ENCODE assay signal across 33 cellular contexts in genomic region chr2:108222261-108222660, GRCh38. TPM values are rescaled to one million over a fixed set of nuclear protein-coding genes. Genes with fewer than 3 reads are reported as not detected.
"Had no signal": no experiment of that assay in that cellular context is flagged by ENCODE, and none has a peak within 500 bp of the region (broad histone marks: within the 10 kb centered on the region; RNA-seq: fewer than 3 reads in every experiment).

No MANE protein-coding gene starts in this region.

- FAIRE-seq: bronchial epithelial cell, TTC549 had no signal

- H3K27me3 ChIP-seq: ascending aorta, cardiac muscle cell had no signal

- DNase-seq: activated CD4-positive, alpha-beta memory T cell treated with anti-CD3 and anti-CD28 coated beads, Interleukin-2, amount 10 ng/mL, durations not matched to agents 7 days and 5 days; activated CD4-positive, alpha-beta T cell treated with anti-CD3 and anti-CD28 coated beads for 1 hour; activated CD4-positive, alpha-beta T cell treated with anti-CD3 and anti-CD28 coated beads for 36 hours; activated CD4-positive, alpha-beta T cell treated with anti-CD3 and anti-CD28 coated beads for 48 hours; activated CD4-positive, alpha-beta T cell treated with anti-CD3 and anti-CD28 coated beads, Interleukin-2, amount 10 ng/mL, durations not matched to agents 7 days and 5 days; activated CD4-positive, alpha-beta T cell treated with anti-CD3 and anti-CD28 coated beads, Interleukin-2, amount 50 U/mL, for 48 hours; activated CD4-positive, CD25-positive, alpha-beta regulatory T cell; activated CD8-positive, alpha-beta memory T cell treated with anti-CD3 and anti-CD28 coated beads for 24 hours; activated CD8-positive, alpha-beta memory T cell treated with anti-CD3 and anti-CD28 coated beads, Interleukin-2, amount 10 ng/mL, durations not matched to agents 7 days and 5 days; activated CD8-positive, alpha-beta memory T cell treated with anti-CD3 and anti-CD28 coated beads, Interleukin-2, amount 50 U/mL, for 48 hours; activated CD8-positive, alpha-beta T cell treated with anti-CD3 and anti-CD28 coated beads, Interleukin-2, amount 10 ng/mL, durations not matched to agents 7 days and 5 days; activated effector memory CD4-positive, alpha-beta T cell treated with Interleukin-2 at 50 U/mL for 16 hours; activated gamma-delta T cell; activated naive CD4-positive, alpha-beta T cell treated with anti-CD3 and anti-CD28 coated beads, Interleukin-2, amount 10 ng/mL, durations not matched to agents 7 days and 5 days; activated naive CD4-positive, alpha-beta T cell treated with Interleukin-2 at 50 U/mL for 16 hours; activated naive CD8-positive, alpha-beta T cell treated with anti-CD3 and anti-CD28 coated beads, Interleukin-2, amount 10 ng/mL, durations not matched to agents 7 days and 5 days; activated naive CD8-positive, alpha-beta T cell treated with anti-CD3 and anti-CD28 coated beads, Interleukin-2, amount 50 U/mL, for 24 hours; activated T-cell treated with anti-CD3 and anti-CD28 coated beads, Interleukin-2, amount 50 U/mL, for 24 hours; activated T-cell treated with anti-CD3 and anti-CD28 coated beads, Interleukin-2, amount 50 U/mL, for 48 hours; amygdala; anterior cingulate cortex; caudate nucleus; cerebellar nuclear complex; T-helper 2 cell; T-helper 9 cell; WERI-Rb-1 had no signal

- H3K27ac ChIP-seq: ascending aorta, cardiac muscle cell, WERI-Rb-1 had no signal

- H3K36me3 ChIP-seq: ascending aorta, cardiac muscle cell, WERI-Rb-1 had no signal

- H3K4me3 ChIP-seq: ascending aorta, cardiac muscle cell had no signal

RNA-seq across cellular contexts. Expression of gene SULT1C3, which starts 17.5 kb away (rescaled TPM):
- total RNA-seq: activated CD4-positive, alpha-beta memory T cell treated with anti-CD3 and anti-CD28 coated beads, Interleukin-2, amount 10 ng/mL, durations not matched to agents 7 days and 5 days; activated CD4-positive, alpha-beta T cell treated with anti-CD3 and anti-CD28 coated beads for 36 hours; activated CD4-positive, alpha-beta T cell treated with anti-CD3 and anti-CD28 coated beads, Interleukin-2, amount 10 ng/mL, durations not matched to agents 7 days and 5 days; activated CD8-positive, alpha-beta memory T cell treated with anti-CD3 and anti-CD28 coated beads, Interleukin-2, amount 10 ng/mL, durations not matched to agents 7 days and 5 days; activated CD8-positive, alpha-beta T cell treated with anti-CD3 and anti-CD28 coated beads, Interleukin-2, amount 10 ng/mL, durations not matched to agents 7 days and 5 days; activated naive CD8-positive, alpha-beta T cell treated with anti-CD3 and anti-CD28 coated beads, Interleukin-2, amount 10 ng/mL, durations not matched to agents 7 days and 5 days; activated T-helper 2 cell treated with anti-CD3 and anti-CD28 coated beads, Interferon-gamma antibody, Interleukin-2, Interleukin-4, amounts not matched to agents 10 μg/mL and 5 μg/mL and 100 μg/mL, durations not matched to agents 14 hours and 24 hours and 36 hours; ascending aorta; bronchial epithelial cell; cardiac muscle cell; chondrocyte; WTC11 had no signal
